In genomic region chr13:110425444-110425780, GRCh38 we compare ENCODE assay signal across 1 cellular context.
A peak's percentile ranks its signal among the peaks of the same experiment; 100 is the strongest.
TF ChIP-seq lines count a peak whose summit lies in the region.

No MANE protein-coding gene starts in this region.

TF ChIP-seq in IMR-90, 13 proteins besides CTCF, POLR2A, EP300 and RAD21 (continued from another document):
- TF ChIP-seq ELK1 (IDR thresholded peaks at IDR 0.05; ENCODE audit: borderline replicate concordance, low read depth, low read length) (no peak), FOS (IDR thresholded peaks at IDR 0.05; ENCODE audit: low read depth, low read length) (peak; percentile 74), MAFK (IDR thresholded peaks at IDR 0.05; ENCODE audit: low read depth, low read length) (no peak), RFX5 (IDR thresholded peaks at IDR 0.05; ENCODE audit: low read depth, low read length) (no peak), RCOR1 (IDR thresholded peaks at IDR 0.05; ENCODE audit: insufficient replicate concordance, low read length) (no peak)
